ENCODE assay signal across 8 cellular contexts in the genomic region with DNA sequence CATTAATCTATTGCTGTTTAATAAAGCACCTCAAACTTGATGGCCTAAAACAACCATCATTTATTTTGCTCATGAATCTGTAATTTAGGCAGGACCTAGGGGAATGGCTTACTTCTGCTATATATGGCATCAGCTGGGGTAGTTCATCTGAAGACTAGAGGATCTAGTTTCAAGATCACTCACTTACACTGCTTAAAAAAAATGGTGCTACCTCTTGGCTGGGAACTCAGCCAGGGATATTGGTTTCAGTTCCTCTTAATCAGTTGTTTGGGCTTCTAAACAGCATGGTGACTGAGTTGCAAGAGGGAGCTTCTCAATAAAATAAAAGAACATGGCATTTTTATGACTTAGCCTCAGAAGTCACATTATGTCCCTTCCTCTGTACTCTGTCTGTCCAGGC.
DNase-seq lines count a peak whose midpoint lies in the region; ATAC-seq and FAIRE-seq lines count a peak whose summit lies in the region.

No MANE protein-coding gene starts in this region.

- FAIRE-seq in frontal cortex (lab: Jason Lieb, UNC) = no peak

- peak; percentile 80 for DNase-seq in CD1c-positive myeloid dendritic cell (ENCODE audit: extremely low spot score)
- DNase-seq in OCI-M1 (lab: John Stamatoyannopoulos, UW) = peak; percentile 63
- peak; percentile 39 for DNase-seq in putamen (ENCODE audit: low spot score)
- DNase-seq in UCSD-AML1 (lab: John Stamatoyannopoulos, UW; ENCODE audit: unreplicated experiment) = no peak
- no peak for DNase-seq in HPDE6-E6E7 (ENCODE audit: extremely low spot score)
- no peak for DNase-seq in frontal cortex (ENCODE audit: low spot score in 2 of 2)

- peak; percentile 89 for ATAC-seq in GM19397 (IDR thresholded peaks at IDR 0.05; ENCODE audit: unreplicated experiment)
- ATAC-seq in HG03280 (IDR thresholded peaks at IDR 0.05; ENCODE audit: unreplicated experiment) = peak; percentile 88

Comparison
In these comparisons a context has a peak if more than half of its experiments do, and no peak if none do; other contexts are left out.
1. DNase-seq: peak in CD1c-positive myeloid dendritic cell (single experiment), OCI-M1 (single experiment) and putamen (single experiment); none in UCSD-AML1 (single experiment), HPDE6-E6E7 (single experiment) and frontal cortex (0 of 2).